In genomic region chr6:167509853-167510220, GRCh38 we compare ENCODE assay signal across 8 cellular contexts.
"Had no signal": no experiment of that assay in that cellular context is flagged by ENCODE, and none has a peak within 500 bp of the region (broad histone marks: within the 10 kb centered on the region; RNA-seq: fewer than 3 reads in every experiment).

No MANE protein-coding gene starts in this region.

- H3K4me2 ChIP-seq: KMS-11 had no signal

- H3K27ac ChIP-seq: GM23248, KMS-11 had no signal

- H3K4me3 ChIP-seq: GM23248, K562 had no signal

- ATAC-seq: K562 had no signal

- DNase-seq: GM23248, H7, HCEC 1CT, IMR-90, Karpas-422 had no signal

- H3K9ac ChIP-seq: GM23248, KMS-11 had no signal

- FAIRE-seq: HTR-8/SVneo, K562 had no signal

- H2AFZ ChIP-seq: GM23248 had no signal
